Comparison of ENCODE assay signal across 18 cellular contexts in the genomic region with DNA sequence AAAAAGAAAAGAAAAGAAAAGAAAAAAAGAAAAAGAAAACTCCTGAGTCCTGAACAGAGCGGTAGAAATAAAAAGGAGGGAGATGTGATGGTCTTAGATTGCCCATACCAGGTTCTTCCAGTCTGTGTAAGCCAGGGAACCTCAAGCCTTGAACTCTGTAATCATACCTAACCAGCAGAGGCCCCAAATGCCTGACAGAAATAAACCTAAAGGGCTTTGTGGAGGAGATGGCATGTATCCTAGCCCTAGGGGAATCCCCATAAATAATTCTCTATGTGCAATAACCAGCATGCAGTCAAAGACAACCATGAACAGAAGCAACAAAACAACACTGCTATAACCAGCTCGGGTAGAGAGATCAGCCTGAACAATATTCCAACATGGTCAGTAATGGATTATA. TPM values are rescaled to one million over a fixed set of nuclear protein-coding genes. Genes with fewer than 3 reads are reported as not detected.
DNase-seq lines count a peak whose midpoint lies in the region; ATAC-seq and TF ChIP-seq lines count a peak whose summit lies in the region.
"Had no signal": no experiment of that assay in that cellular context is flagged by ENCODE, and none has a peak within 500 bp of the region (broad histone marks: within the 10 kb centered on the region; RNA-seq: fewer than 3 reads in every experiment).

No MANE protein-coding gene starts in this region.

- no peak overlapping the region for H3K27ac Mint-ChIP-seq in neural progenitor cell

- no peaks in the 10 kb centered on the region for H3K27me3 Mint-ChIP-seq in neural progenitor cell (ENCODE audit: insufficient read depth, low read depth)

- H3K79me2 ChIP-seq in neural progenitor cell (ENCODE audit: low read depth) = no peaks in the 10 kb centered on the region

- peaks cover 0 to 6% (median 0%) of the 10 kb centered on the region in 9 donors for H3K4me1 ChIP-seq in heart right ventricle
- H3K4me1 ChIP-seq in neural progenitor cell = no peaks in the 10 kb centered on the region

- 69 to 87% methylated on average over 2 of the region's 2 CpGs for WGBS in heart right ventricle, 2 donors

- H3K4me3 Mint-ChIP-seq in neural progenitor cell = no peak overlapping the region

- no peaks in the 10 kb centered on the region for H3K9me3 Mint-ChIP-seq in neural progenitor cell

- intact Hi-C loops in heart right ventricle (cut with DNase I) (no loop called here), cardiac septum (cut with DNase I) (no loop called here)

- peaks cover 6% of the 10 kb centered on the region for H3K36me3 Mint-ChIP-seq in neural progenitor cell

- H3K4me3 ChIP-seq in heart right ventricle (no peak overlapping the region), neural progenitor cell (no peak overlapping the region)
- H3K4me3 ChIP-seq: BLaER1 had no signal

- H3K27me3 ChIP-seq in heart right ventricle (no peaks in the 10 kb centered on the region), neural progenitor cell (no peaks in the 10 kb centered on the region)
- H3K27me3 ChIP-seq: BLaER1 had no signal

- H4K20me1 ChIP-seq in neural progenitor cell (ENCODE audit: low read depth) = no peaks in the 10 kb centered on the region
- H4K20me1 ChIP-seq: BLaER1 had no signal

- H3K4me2 ChIP-seq in neural progenitor cell = no peak overlapping the region
- H3K4me2 ChIP-seq: BLaER1 had no signal

- peak in 6 of 8 donors; percentile 33 to 85 (median 78) for ATAC-seq in heart right ventricle
- ATAC-seq in stimulated activated naive CD8-positive, alpha-beta T cell treated with anti-CD3 and anti-CD28 coated beads, Interleukin-15, Interleukin-2, amounts not matched to agents 100 U/mL and 50 U/mL, for 24 hours = peak; percentile 32
- ATAC-seq in HG03460 (IDR thresholded peaks at IDR 0.05; ENCODE audit: unreplicated experiment) = no peak
- ATAC-seq: Panc1 had no signal

- DNase-seq in heart right ventricle (no peak), cardiac septum (ENCODE audit: low spot score) (no peak), GM20000 (ENCODE audit: low spot score) (peak; percentile 14), fibroblast of peridontal ligament (ENCODE audit: extremely low read depth) (peak; percentile 13), neural progenitor cell (ENCODE audit: low spot score) (no peak), HuH-7.5 (ENCODE audit: low spot score) (no peak)
- no peak for DNase-seq in stimulated activated naive CD8-positive, alpha-beta T cell treated with anti-CD3 and anti-CD28 coated beads, Interleukin-15, Interleukin-2, amounts not matched to agents 100 U/mL and 50 U/mL, for 24 hours
- DNase-seq: DMS153, HCEC 1CT, KG1, NCI-H1417, NCI-H2029, NCI-H2171 treated with DMSO at 0.1 percent for 48 hours, NCI-H82, SHP77 had no signal

- H3F3A ChIP-seq in neural progenitor cell (ENCODE audit: low read depth) = no peaks in the 10 kb centered on the region

- H2AFZ ChIP-seq in neural progenitor cell (replicated peaks) = no peak overlapping the region

- peak overlapping the region in 1 of 10 donors; percentile 4 for H3K27ac ChIP-seq in heart right ventricle
- no peak overlapping the region for H3K27ac ChIP-seq in neural progenitor cell
- H3K27ac ChIP-seq: BLaER1 had no signal

- H3K36me3 ChIP-seq in heart right ventricle (peaks cover 0 to 98% (median 12%) of the 10 kb centered on the region in 9 donors), neural progenitor cell (peaks cover 5% of the 10 kb centered on the region)

- H3K9me3 ChIP-seq in heart right ventricle (no peaks in the 10 kb centered on the region), neural progenitor cell (ENCODE audit: low read depth) (no peaks in the 10 kb centered on the region)
- H3K9me3 ChIP-seq: BLaER1 had no signal

- TF ChIP-seq CTCF in heart right ventricle (IDR thresholded peaks at IDR 0.05) = peak in 3 of 9 donors; percentile 14 to 33 (median 21)
- no peak for TF ChIP-seq CTCF in GM20000 (IDR thresholded peaks at IDR 0.05; ENCODE audit: extremely low read depth, missing control alignments)
- TF ChIP-seq CTCF in neural progenitor cell (IDR thresholded peaks at IDR 0.05) = no peak

- H3K9ac ChIP-seq in neural progenitor cell = no peak overlapping the region
- H3K9ac ChIP-seq: BLaER1 had no signal

- H3K4me1 Mint-ChIP-seq in neural progenitor cell = no peaks in the 10 kb centered on the region

RNA-seq across cellular contexts. Expression of a gene that starts 40.4 kb away (rescaled TPM):
- 10 to 100 TPM; 33.0 to 45.0 (median 37.0) TPM for total RNA-seq in heart right ventricle
- polyA plus RNA-seq in heart right ventricle = 10 to 100 TPM; 13.8 to 24.1 TPM
- 41.3 TPM for total RNA-seq in cardiac septum
- total RNA-seq in neural progenitor cell (ENCODE audit: low replicate concordance) = 34.5 and 50.3 TPM in 2 replicates

Comparison
In these comparisons a context has a peak if more than half of its experiments do, and no peak if none do; other contexts are left out.
1. DNase-seq: peak in GM20000 (single experiment) and fibroblast of peridontal ligament (single experiment); none in heart right ventricle (0 of 2), cardiac septum (single experiment), stimulated activated naive CD8-positive, alpha-beta T cell treated with anti-CD3 and anti-CD28 coated beads, Interleukin-15, Interleukin-2, amounts not matched to agents 100 U/mL and 50 U/mL, for 24 hours (single experiment), neural progenitor cell (single experiment) and HuH-7.5 (single experiment).